ENCODE assay signal across 21 cellular contexts in the genomic region with DNA sequence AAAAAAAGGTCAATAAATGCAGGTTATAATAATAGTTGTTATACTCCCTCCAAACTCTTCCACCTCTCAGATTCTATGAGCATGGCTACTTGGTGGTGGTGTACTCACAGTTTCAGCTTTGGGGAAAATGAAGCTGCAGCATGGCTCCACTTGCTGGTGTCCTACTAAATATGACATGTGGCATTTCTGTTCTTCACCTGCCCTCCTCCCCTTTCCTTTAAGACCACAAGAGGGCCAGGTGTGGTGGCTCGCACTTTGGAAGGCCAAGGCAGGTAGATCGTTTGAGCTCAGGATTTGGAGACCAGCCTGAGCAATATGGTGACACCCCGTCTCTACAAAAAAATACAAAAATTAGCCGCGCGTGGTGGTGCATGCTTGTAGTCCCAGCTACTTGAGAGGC.
DNase-seq lines count a peak whose midpoint lies in the region; ATAC-seq and TF ChIP-seq lines count a peak whose summit lies in the region.
"Had no signal": no experiment of that assay in that cellular context is flagged by ENCODE, and none has a peak within 500 bp of the region (broad histone marks: within the 10 kb centered on the region; RNA-seq: fewer than 3 reads in every experiment).

No MANE protein-coding gene starts in this region.

- WGBS in gastroesophageal sphincter (ENCODE audit: low coverage in 1 of 2), 2 donors = 94 to 100% methylated on average over 1 to 6 of the region's 6 CpGs

- POLR2A ChIA-PET in WTC11 (lab: Charles Lee) = no interaction called here

- DNase-seq in activated effector memory CD4-positive, alpha-beta T cell treated with anti-CD3 and anti-CD28 coated beads, Interleukin-2, amount 50 U/mL, for 16 hours = peak; percentile 28
- no peak for DNase-seq in activated effector memory CD4-positive, alpha-beta T cell treated with Interleukin-2 at 50 U/mL for 16 hours
- DNase-seq in HT-29 (ENCODE audit: low spot score) = peak; percentile 10
- no peak for DNase-seq in WTC11 (ENCODE audit: low spot score)
- DNase-seq in T-helper 17 cell = no peak
- DNase-seq: Calu3, DMS79, IMR-90, Karpas-422, NCI-H1417 treated with DMSO at 0.1 percent for 48 hours, NCI-H2029, NCI-H510A, NCI-H774, SIG-M5 had no signal

- H3K27me3 ChIP-seq in gastroesophageal sphincter = no peaks in the 10 kb centered on the region
- H3K27me3 ChIP-seq: BLaER1 had no signal

- H3K27me3 Mint-ChIP-seq in WTC11 (ENCODE audit: low read depth) = no peaks in the 10 kb centered on the region
- no peaks in the 10 kb centered on the region for H3K27me3 Mint-ChIP-seq in T-helper 17 cell
- H3K27me3 Mint-ChIP-seq: CD4-positive, alpha-beta memory T cell had no signal

- no peaks in the 10 kb centered on the region for H3K36me3 ChIP-seq in gastroesophageal sphincter
- H3K36me3 ChIP-seq: BLaER1 had no signal

- no peak for TF ChIP-seq POLR2A in gastroesophageal sphincter (IDR thresholded peaks at IDR 0.05)

- no peaks in the 10 kb centered on the region for H3K36me3 Mint-ChIP-seq in WTC11
- peaks cover 3% of the 10 kb centered on the region for H3K36me3 Mint-ChIP-seq in T-helper 17 cell (ENCODE audit: low read depth)
- H3K36me3 Mint-ChIP-seq: CD4-positive, alpha-beta memory T cell had no signal

- H3K4me1 ChIP-seq in gastroesophageal sphincter = no peaks in the 10 kb centered on the region
- H3K4me1 ChIP-seq: A549, BLaER1 had no signal

- H3K27ac ChIP-seq in gastroesophageal sphincter = no peak overlapping the region
- H3K27ac ChIP-seq: A549, BLaER1, RWPE1 had no signal

- H3K4me1 Mint-ChIP-seq in WTC11 (no peaks in the 10 kb centered on the region), T-helper 17 cell (peaks cover 3% of the 10 kb centered on the region)

- peak; percentile 58 for ATAC-seq in WTC11
- no peak for ATAC-seq in T-helper 17 cell
- ATAC-seq in HG02759 (IDR thresholded peaks at IDR 0.05; ENCODE audit: unreplicated experiment) = no peak
- ATAC-seq in gastroesophageal sphincter = no peak
- ATAC-seq: A549, SK-N-SH treated with all-trans-retinoic acid at 6 μM for 48 hours had no signal

- no peak overlapping the region for H3K4me3 ChIP-seq in gastroesophageal sphincter
- H3K4me3 ChIP-seq: A549, BLaER1 had no signal

- TF ChIP-seq EP300 in gastroesophageal sphincter (IDR thresholded peaks at IDR 0.05) = no peak

- H3K9me3 ChIP-seq in T-helper 17 cell (ENCODE audit: control insufficient read depth, low read length, poor library complexity, severe bottlenecking) = no peaks in the 10 kb centered on the region
- H3K9me3 ChIP-seq in gastroesophageal sphincter = no peaks in the 10 kb centered on the region
- H3K9me3 ChIP-seq: A549, BLaER1 had no signal

- H3K4me3 Mint-ChIP-seq in WTC11 = no peak overlapping the region
- H3K4me3 Mint-ChIP-seq in T-helper 17 cell = no peak overlapping the region
- H3K4me3 Mint-ChIP-seq: CD4-positive, alpha-beta memory T cell had no signal

- CTCF ChIA-PET in WTC11 (lab: Charles Lee) = interaction anchor here (0.7 to 1.3 kb wide), 7 partner anchors 27 to 390 kb away, joined by 3 to 5 read pairs (median 3); no protein-coding TSS in a partner anchor

- TF ChIP-seq CTCF in WTC11 (IDR thresholded peaks at IDR 0.05) (no peak), gastroesophageal sphincter (IDR thresholded peaks at IDR 0.05) (no peak)

- H3K9me3 Mint-ChIP-seq in WTC11 = no peaks in the 10 kb centered on the region
- H3K9me3 Mint-ChIP-seq: CD4-positive, alpha-beta memory T cell had no signal

- H3K27ac Mint-ChIP-seq in WTC11 (no peak overlapping the region), T-helper 17 cell (no peak overlapping the region)
- H3K27ac Mint-ChIP-seq: CD4-positive, alpha-beta memory T cell had no signal

TF ChIP-seq in WTC11, 78 proteins besides CTCF, POLR2A, EP300 and RAD21 (continues in another document):
- TF ChIP-seq, protein P1, sequence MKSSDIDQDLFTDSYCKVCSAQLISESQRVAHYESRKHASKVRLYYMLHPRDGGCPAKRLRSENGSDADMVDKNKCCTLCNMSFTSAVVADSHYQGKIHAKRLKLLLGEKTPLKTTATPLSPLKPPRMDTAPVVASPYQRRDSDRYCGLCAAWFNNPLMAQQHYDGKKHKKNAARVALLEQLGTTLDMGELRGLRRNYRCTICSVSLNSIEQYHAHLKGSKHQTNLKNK (CRISPR knock-in tag; IDR thresholded peaks at IDR 0.05) = no peak
- TF ChIP-seq, protein P2, sequence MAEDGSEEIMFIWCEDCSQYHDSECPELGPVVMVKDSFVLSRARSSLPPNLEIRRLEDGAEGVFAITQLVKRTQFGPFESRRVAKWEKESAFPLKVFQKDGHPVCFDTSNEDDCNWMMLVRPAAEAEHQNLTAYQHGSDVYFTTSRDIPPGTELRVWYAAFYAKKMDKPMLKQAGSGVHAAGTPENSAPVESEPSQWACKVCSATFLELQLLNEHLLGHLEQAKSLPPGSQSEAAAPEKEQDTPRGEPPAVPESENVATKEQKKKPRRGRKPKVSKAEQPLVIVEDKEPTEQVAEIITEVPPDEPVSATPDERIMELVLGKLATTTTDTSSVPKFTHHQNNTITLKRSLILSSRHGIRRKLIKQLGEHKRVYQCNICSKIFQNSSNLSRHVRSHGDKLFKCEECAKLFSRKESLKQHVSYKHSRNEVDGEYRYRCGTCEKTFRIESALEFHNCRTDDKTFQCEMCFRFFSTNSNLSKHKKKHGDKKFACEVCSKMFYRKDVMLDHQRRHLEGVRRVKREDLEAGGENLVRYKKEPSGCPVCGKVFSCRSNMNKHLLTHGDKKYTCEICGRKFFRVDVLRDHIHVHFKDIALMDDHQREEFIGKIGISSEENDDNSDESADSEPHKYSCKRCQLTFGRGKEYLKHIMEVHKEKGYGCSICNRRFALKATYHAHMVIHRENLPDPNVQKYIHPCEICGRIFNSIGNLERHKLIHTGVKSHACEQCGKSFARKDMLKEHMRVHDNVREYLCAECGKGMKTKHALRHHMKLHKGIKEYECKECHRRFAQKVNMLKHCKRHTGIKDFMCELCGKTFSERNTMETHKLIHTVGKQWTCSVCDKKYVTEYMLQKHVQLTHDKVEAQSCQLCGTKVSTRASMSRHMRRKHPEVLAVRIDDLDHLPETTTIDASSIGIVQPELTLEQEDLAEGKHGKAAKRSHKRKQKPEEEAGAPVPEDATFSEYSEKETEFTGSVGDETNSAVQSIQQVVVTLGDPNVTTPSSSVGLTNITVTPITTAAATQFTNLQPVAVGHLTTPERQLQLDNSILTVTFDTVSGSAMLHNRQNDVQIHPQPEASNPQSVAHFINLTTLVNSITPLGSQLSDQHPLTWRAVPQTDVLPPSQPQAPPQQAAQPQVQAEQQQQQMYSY (CRISPR knock-in tag; IDR thresholded peaks at IDR 0.05) = no peak
- no peak for TF ChIP-seq ZNF121 (CRISPR knock-in tag; IDR thresholded peaks at IDR 0.05)
- TF ChIP-seq SMAD3 (CRISPR knock-in tag; IDR thresholded peaks at IDR 0.05; ENCODE audit: borderline replicate concordance) = no peak
- TF ChIP-seq NFATC4 (CRISPR knock-in tag; IDR thresholded peaks at IDR 0.05) = no peak
- no peak for TF ChIP-seq TP53 (CRISPR knock-in tag; IDR thresholded peaks at IDR 0.05)
- TF ChIP-seq, protein P3, sequence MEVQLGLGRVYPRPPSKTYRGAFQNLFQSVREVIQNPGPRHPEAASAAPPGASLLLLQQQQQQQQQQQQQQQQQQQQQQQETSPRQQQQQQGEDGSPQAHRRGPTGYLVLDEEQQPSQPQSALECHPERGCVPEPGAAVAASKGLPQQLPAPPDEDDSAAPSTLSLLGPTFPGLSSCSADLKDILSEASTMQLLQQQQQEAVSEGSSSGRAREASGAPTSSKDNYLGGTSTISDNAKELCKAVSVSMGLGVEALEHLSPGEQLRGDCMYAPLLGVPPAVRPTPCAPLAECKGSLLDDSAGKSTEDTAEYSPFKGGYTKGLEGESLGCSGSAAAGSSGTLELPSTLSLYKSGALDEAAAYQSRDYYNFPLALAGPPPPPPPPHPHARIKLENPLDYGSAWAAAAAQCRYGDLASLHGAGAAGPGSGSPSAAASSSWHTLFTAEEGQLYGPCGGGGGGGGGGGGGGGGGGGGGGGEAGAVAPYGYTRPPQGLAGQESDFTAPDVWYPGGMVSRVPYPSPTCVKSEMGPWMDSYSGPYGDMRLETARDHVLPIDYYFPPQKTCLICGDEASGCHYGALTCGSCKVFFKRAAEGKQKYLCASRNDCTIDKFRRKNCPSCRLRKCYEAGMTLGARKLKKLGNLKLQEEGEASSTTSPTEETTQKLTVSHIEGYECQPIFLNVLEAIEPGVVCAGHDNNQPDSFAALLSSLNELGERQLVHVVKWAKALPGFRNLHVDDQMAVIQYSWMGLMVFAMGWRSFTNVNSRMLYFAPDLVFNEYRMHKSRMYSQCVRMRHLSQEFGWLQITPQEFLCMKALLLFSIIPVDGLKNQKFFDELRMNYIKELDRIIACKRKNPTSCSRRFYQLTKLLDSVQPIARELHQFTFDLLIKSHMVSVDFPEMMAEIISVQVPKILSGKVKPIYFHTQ (CRISPR knock-in tag; IDR thresholded peaks at IDR 0.05) = no peak
- TF ChIP-seq HMGA2 (CRISPR knock-in tag; IDR thresholded peaks at IDR 0.05) = no peak
- no peak for TF ChIP-seq ELF4 (CRISPR knock-in tag; IDR thresholded peaks at IDR 0.05; ENCODE audit: low read depth)
- TF ChIP-seq, protein P4, sequence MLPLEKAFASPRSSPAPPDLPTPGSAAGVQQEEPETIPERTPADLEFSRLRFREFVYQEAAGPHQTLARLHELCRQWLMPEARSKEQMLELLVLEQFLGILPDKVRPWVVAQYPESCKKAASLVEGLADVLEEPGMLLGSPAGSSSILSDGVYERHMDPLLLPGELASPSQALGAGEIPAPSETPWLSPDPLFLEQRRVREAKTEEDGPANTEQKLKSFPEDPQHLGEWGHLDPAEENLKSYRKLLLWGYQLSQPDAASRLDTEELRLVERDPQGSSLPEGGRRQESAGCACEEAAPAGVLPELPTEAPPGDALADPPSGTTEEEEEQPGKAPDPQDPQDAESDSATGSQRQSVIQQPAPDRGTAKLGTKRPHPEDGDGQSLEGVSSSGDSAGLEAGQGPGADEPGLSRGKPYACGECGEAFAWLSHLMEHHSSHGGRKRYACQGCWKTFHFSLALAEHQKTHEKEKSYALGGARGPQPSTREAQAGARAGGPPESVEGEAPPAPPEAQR (CRISPR knock-in tag; IDR thresholded peaks at IDR 0.05) = no peak

Comparison
In these comparisons a context has a peak if more than half of its experiments do, and no peak if none do; other contexts are left out.
1. DNase-seq: peak in activated effector memory CD4-positive, alpha-beta T cell treated with anti-CD3 and anti-CD28 coated beads, Interleukin-2, amount 50 U/mL, for 16 hours (single experiment) and HT-29 (single experiment); none in activated effector memory CD4-positive, alpha-beta T cell treated with Interleukin-2 at 50 U/mL for 16 hours (single experiment), WTC11 (single experiment) and T-helper 17 cell (0 of 3).